ENCODE assay signal across 13 cellular contexts in genomic region chr14:93065272-93065730, GRCh38.
DNase-seq lines count a peak whose midpoint lies in the region; ATAC-seq and TF ChIP-seq lines count a peak whose summit lies in the region.
"Had no signal": no experiment of that assay in that cellular context is flagged by ENCODE, and none has a peak within 500 bp of the region (broad histone marks: within the 10 kb centered on the region; RNA-seq: fewer than 3 reads in every experiment).

No MANE protein-coding gene starts in this region.

- no peaks in the 10 kb centered on the region for H3K27me3 Mint-ChIP-seq in T-helper 1 cell treated with Interleukin-12 subunit alpha and Interleukin-12 subunit beta and Interleukin-4 antibody, amounts not matched to agents 30 μg/mL and 1 μg/mL, for 36 hours (ENCODE audit: low read depth)
- no peaks in the 10 kb centered on the region for H3K27me3 Mint-ChIP-seq in central memory CD8-positive, alpha-beta T cell

- H3K4me3 ChIP-seq in NB4 (ENCODE audit: low read depth, low read length): peak overlapping the region; percentile 43
- H3K4me3 ChIP-seq: suprapubic skin had no signal

- no peak for ATAC-seq in central memory CD8-positive, alpha-beta T cell (replicated peaks; ENCODE audit: extremely low read depth, poor library complexity, severe bottlenecking)
- peak; percentile 29 for ATAC-seq in stimulated activated effector memory CD8-positive, alpha-beta T cell treated with anti-CD3 and anti-CD28 coated beads, Interleukin-12 subunit alpha, Interleukin-12 subunit beta, amount 100 ng/mL, for 72 hours

- DNase-seq in T-helper 1 cell (no peak), NB4 (ENCODE audit: low read depth) (no peak), DMS114 treated with DMSO at 0.1 percent for 48 hours (lab: John Stamatoyannopoulos, UW; ENCODE audit: unreplicated experiment) (no peak), SHP77 (lab: John Stamatoyannopoulos, UW) (no peak), NAMALWA (ENCODE audit: low spot score) (no peak)
- DNase-seq in central memory CD8-positive, alpha-beta T cell (ENCODE audit: low spot score in 2 of 2): no peak
- DNase-seq in stimulated activated effector memory CD8-positive, alpha-beta T cell treated with anti-CD3 and anti-CD28 coated beads, Interleukin-12 subunit alpha, Interleukin-12 subunit beta, amount 100 ng/mL, for 72 hours (ENCODE audit: low spot score in 2 of 2): no peak
- DNase-seq: 8988T, DMS53, left colon, nucleus accumbens had no signal

- no peak overlapping the region for H3K4me3 Mint-ChIP-seq in T-helper 1 cell treated with Interleukin-12 subunit alpha and Interleukin-12 subunit beta and Interleukin-4 antibody, amounts not matched to agents 30 μg/mL and 1 μg/mL, for 36 hours
- peak overlapping the region; percentile 66 for H3K4me3 Mint-ChIP-seq in central memory CD8-positive, alpha-beta T cell
- H3K4me3 Mint-ChIP-seq in stimulated activated effector memory CD8-positive, alpha-beta T cell treated with anti-CD3 and anti-CD28 coated beads, Interleukin-12 subunit alpha, Interleukin-12 subunit beta, amount 100 ng/mL, for 72 hours: peak overlapping the region; percentile 70

- no peak for TF ChIP-seq POLR2A in NB4 (IDR thresholded peaks at IDR 0.05; ENCODE audit: extremely low read depth, insufficient read length)

- peaks cover 40% of the 10 kb centered on the region for H3K4me1 Mint-ChIP-seq in T-helper 1 cell treated with Interleukin-12 subunit alpha and Interleukin-12 subunit beta and Interleukin-4 antibody, amounts not matched to agents 30 μg/mL and 1 μg/mL, for 36 hours (ENCODE audit: low read depth)
- H3K4me1 Mint-ChIP-seq in central memory CD8-positive, alpha-beta T cell: peaks cover 65% of the 10 kb centered on the region
- H3K4me1 Mint-ChIP-seq in stimulated activated effector memory CD8-positive, alpha-beta T cell treated with anti-CD3 and anti-CD28 coated beads, Interleukin-12 subunit alpha, Interleukin-12 subunit beta, amount 100 ng/mL, for 72 hours: peaks cover 74% of the 10 kb centered on the region

- TF ChIP-seq CTCF in NB4 (IDR thresholded peaks at IDR 0.05; ENCODE audit: low read depth, low read length): no peak

- H3K36me3 Mint-ChIP-seq in T-helper 1 cell treated with Interleukin-12 subunit alpha and Interleukin-12 subunit beta and Interleukin-4 antibody, amounts not matched to agents 30 μg/mL and 1 μg/mL, for 36 hours (ENCODE audit: low read depth): no peaks in the 10 kb centered on the region
- peaks cover 16% of the 10 kb centered on the region for H3K36me3 Mint-ChIP-seq in central memory CD8-positive, alpha-beta T cell (ENCODE audit: insufficient read depth)
- peaks cover 21% of the 10 kb centered on the region for H3K36me3 Mint-ChIP-seq in stimulated activated effector memory CD8-positive, alpha-beta T cell treated with anti-CD3 and anti-CD28 coated beads, Interleukin-12 subunit alpha, Interleukin-12 subunit beta, amount 100 ng/mL, for 72 hours

- H3K27ac Mint-ChIP-seq in T-helper 1 cell treated with Interleukin-12 subunit alpha and Interleukin-12 subunit beta and Interleukin-4 antibody, amounts not matched to agents 30 μg/mL and 1 μg/mL, for 36 hours: peak overlapping the region; percentile 75
- peak overlapping the region; percentile 86 for H3K27ac Mint-ChIP-seq in central memory CD8-positive, alpha-beta T cell (ENCODE audit: low read depth)
- peak overlapping the region; percentile 94 for H3K27ac Mint-ChIP-seq in stimulated activated effector memory CD8-positive, alpha-beta T cell treated with anti-CD3 and anti-CD28 coated beads, Interleukin-12 subunit alpha, Interleukin-12 subunit beta, amount 100 ng/mL, for 72 hours

- H3K9me3 Mint-ChIP-seq in T-helper 1 cell treated with Interleukin-12 subunit alpha and Interleukin-12 subunit beta and Interleukin-4 antibody, amounts not matched to agents 30 μg/mL and 1 μg/mL, for 36 hours: no peaks in the 10 kb centered on the region
- H3K9me3 Mint-ChIP-seq in central memory CD8-positive, alpha-beta T cell: no peaks in the 10 kb centered on the region
- no peaks in the 10 kb centered on the region for H3K9me3 Mint-ChIP-seq in stimulated activated effector memory CD8-positive, alpha-beta T cell treated with anti-CD3 and anti-CD28 coated beads, Interleukin-12 subunit alpha, Interleukin-12 subunit beta, amount 100 ng/mL, for 72 hours
